Comparison of ENCODE assay signal across 8 cellular contexts in the genomic region with DNA sequence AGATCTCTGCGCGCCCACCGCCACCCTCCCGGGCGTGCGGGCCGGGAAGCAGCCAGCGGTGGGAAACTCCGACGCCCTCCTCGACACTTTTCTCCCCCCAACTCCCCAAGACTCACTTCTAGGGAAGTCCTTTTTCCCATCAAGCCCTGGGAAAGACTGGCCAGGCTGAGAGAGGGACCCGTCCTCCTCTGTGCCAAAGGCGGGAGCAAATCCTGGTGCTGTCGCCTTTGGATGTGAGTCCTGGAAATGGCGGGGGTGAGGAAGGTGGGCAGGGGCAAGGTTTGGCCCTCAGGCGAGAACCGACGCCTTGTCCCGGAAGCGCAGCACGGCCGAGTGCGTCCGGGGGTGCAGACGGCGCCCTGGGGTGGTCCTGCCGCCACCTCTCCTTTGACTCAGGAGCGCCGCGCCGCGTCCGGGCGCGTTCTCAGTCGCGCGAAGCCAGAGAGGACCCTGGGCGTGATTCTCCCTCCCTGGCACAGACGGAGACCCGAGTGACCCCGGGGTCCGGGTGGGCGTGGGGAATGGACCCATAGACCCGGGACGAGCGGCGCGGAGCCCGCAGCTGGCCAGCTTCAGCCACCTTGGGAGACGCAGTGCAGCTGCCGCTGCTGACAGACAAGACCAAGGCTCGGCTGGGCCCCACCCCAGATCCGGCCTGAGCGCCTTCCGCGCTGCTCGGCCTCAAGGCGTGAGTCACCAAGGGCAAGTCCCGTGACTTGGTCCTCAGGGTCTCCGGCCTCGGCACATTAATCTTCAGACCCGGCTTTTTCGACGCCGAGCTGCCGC. TPM values are rescaled to one million over a fixed set of nuclear protein-coding genes. Genes with fewer than 3 reads are reported as not detected.
A peak's percentile ranks its signal among the peaks of the same experiment; 100 is the strongest.
DNase-seq lines count a peak whose midpoint lies in the region; ATAC-seq and TF ChIP-seq lines count a peak whose summit lies in the region.

No MANE protein-coding gene starts in this region.

- peak; percentile 31 for ATAC-seq in GM19468 (IDR thresholded peaks at IDR 0.05; ENCODE audit: extremely low read depth, unreplicated experiment)
- peak; percentile 40 for ATAC-seq in activated CD8-positive, alpha-beta memory T cell treated with anti-CD3 and anti-CD28 coated beads, Interleukin-2, amount 10 ng/mL, durations not matched to agents 7 days and 5 days

- H3K4me3 ChIP-seq in neural cell (ENCODE audit: low read length): peak overlapping the region; percentile 30

- no peaks in the 10 kb centered on the region for H3K9me2 ChIP-seq in neural cell (ENCODE audit: insufficient read depth, low read length)

- peak; percentile 37; the same call in 1 of the 2 replicates for TF ChIP-seq EP300 in Ishikawa (IDR thresholded peaks at IDR 0.05; ENCODE audit: borderline replicate concordance)
- no peak for TF ChIP-seq EP300 in neural cell (conservative IDR thresholded peaks at IDR 0.05; ENCODE audit: poor library complexity, severe bottlenecking)

- H3K4me2 ChIP-seq in neural cell (ENCODE audit: low read length): no peak overlapping the region

- H3K4me3 Mint-ChIP-seq in activated CD8-positive, alpha-beta memory T cell treated with anti-CD3 and anti-CD28 coated beads, Interleukin-2, amount 10 ng/mL, durations not matched to agents 7 days and 5 days: peak overlapping the region; percentile 77

- DNase-seq in Daoy (ENCODE audit: low read depth) (peak; percentile 87), fibroblast of the conjunctiva (ENCODE audit: low read depth) (peak; percentile 70), DMS79 (lab: John Stamatoyannopoulos, UW) (no peak), NCI-H446 treated with DMSO at 0.1 percent for 48 hours (lab: John Stamatoyannopoulos, UW) (no peak)
- peak; percentile 78 for DNase-seq in activated CD8-positive, alpha-beta memory T cell treated with anti-CD3 and anti-CD28 coated beads, Interleukin-2, amount 10 ng/mL, durations not matched to agents 7 days and 5 days

- peaks cover 7% of the 10 kb centered on the region for H3K36me3 ChIP-seq in neural cell (ENCODE audit: insufficient read depth, low read length)

- no peaks in the 10 kb centered on the region for H3K9me3 Mint-ChIP-seq in activated CD8-positive, alpha-beta memory T cell treated with anti-CD3 and anti-CD28 coated beads, Interleukin-2, amount 10 ng/mL, durations not matched to agents 7 days and 5 days (ENCODE audit: low read depth)

- no peak overlapping the region for H3K27ac ChIP-seq in neural cell (ENCODE audit: low read length)

- peaks cover 6% of the 10 kb centered on the region for H3K79me2 ChIP-seq in neural cell (replicated peaks; ENCODE audit: insufficient read depth, low read length)

- TF ChIP-seq RAD21 in Ishikawa (IDR thresholded peaks at IDR 0.05; ENCODE audit: low read depth) (peak; percentile 31; the same call in 1 of the 2 replicates), neural cell (conservative IDR thresholded peaks at IDR 0.05) (no peak)

- H3K27me3 ChIP-seq in neural cell (ENCODE audit: insufficient read depth, low read depth, low read length): peaks cover 80% of the 10 kb centered on the region

- peaks cover 10% of the 10 kb centered on the region for H3K36me3 Mint-ChIP-seq in activated CD8-positive, alpha-beta memory T cell treated with anti-CD3 and anti-CD28 coated beads, Interleukin-2, amount 10 ng/mL, durations not matched to agents 7 days and 5 days

- peaks cover 56% of the 10 kb centered on the region for H3K4me1 Mint-ChIP-seq in activated CD8-positive, alpha-beta memory T cell treated with anti-CD3 and anti-CD28 coated beads, Interleukin-2, amount 10 ng/mL, durations not matched to agents 7 days and 5 days

- peak overlapping the region; percentile 63 for H3K27ac Mint-ChIP-seq in activated CD8-positive, alpha-beta memory T cell treated with anti-CD3 and anti-CD28 coated beads, Interleukin-2, amount 10 ng/mL, durations not matched to agents 7 days and 5 days

- H4K20me1 ChIP-seq in neural cell (ENCODE audit: insufficient read depth): no peaks in the 10 kb centered on the region

- no peaks in the 10 kb centered on the region for H3F3A ChIP-seq in neural cell (ENCODE audit: insufficient read depth, low read length, poor library complexity, severe bottlenecking)

- CTCF ChIA-PET in activated CD8-positive, alpha-beta memory T cell treated with anti-CD3 and anti-CD28 coated beads, Interleukin-2, amount 10 ng/mL, durations not matched to agents 7 days and 5 days (lab: Charles Lee): interaction anchor here (0.9 to 6.9 kb wide), 16 partner anchors 9 to 353 kb away, joined by 3 to 39 read pairs (median 4); partner anchors contain the start of genes AUP1, CCDC142, DQX1 and HTRA2

- peak; percentile 33 for TF ChIP-seq CTCF in neural cell (IDR thresholded peaks at IDR 0.05; ENCODE audit: poor library complexity, severe bottlenecking)

- H2AFZ ChIP-seq in neural cell (ENCODE audit: low read depth, low read length): no peak overlapping the region

- no peaks in the 10 kb centered on the region for H3K9me3 ChIP-seq in neural cell (ENCODE audit: low read length)

- no peak overlapping the region for H3K9ac ChIP-seq in neural cell (ENCODE audit: low read length)

- peaks cover 44% of the 10 kb centered on the region for H3K27me3 Mint-ChIP-seq in activated CD8-positive, alpha-beta memory T cell treated with anti-CD3 and anti-CD28 coated beads, Interleukin-2, amount 10 ng/mL, durations not matched to agents 7 days and 5 days

TF ChIP-seq in Ishikawa, 13 proteins besides CTCF, POLR2A, EP300 and RAD21 (continues in another document):
- peak; percentile 14; the same call in 1 of the 2 replicates for TF ChIP-seq EGR1 (IDR thresholded peaks at IDR 0.05)
- no peak for TF ChIP-seq YY1 (IDR thresholded peaks at IDR 0.05; ENCODE audit: low read depth)
- peak; percentile 15; the same call in 1 of the 2 replicates for TF ChIP-seq NFIC (IDR thresholded peaks at IDR 0.05)
- peak; percentile 39; the same call in 1 of the 2 replicates for TF ChIP-seq TCF12 (IDR thresholded peaks at IDR 0.05; ENCODE audit: low read depth)
- TF ChIP-seq CEBPB (IDR thresholded peaks at IDR 0.05): no peak
- TF ChIP-seq TEAD4 (IDR thresholded peaks at IDR 0.05): no peak
- TF ChIP-seq MAX (IDR thresholded peaks at IDR 0.05): peak; percentile 74
- no peak for TF ChIP-seq CREB1 (IDR thresholded peaks at IDR 0.05; ENCODE audit: low read depth)

TF ChIP-seq in neural cell, 6 proteins besides CTCF, POLR2A, EP300 and RAD21:
- TF ChIP-seq EZH2 (IDR thresholded peaks at IDR 0.05; ENCODE audit: borderline replicate concordance, insufficient read depth, low read length, poor library complexity, severe bottlenecking) (peak; percentile 46), SMC3 (conservative IDR thresholded peaks at IDR 0.05; ENCODE audit: poor library complexity) (no peak)

RNA-seq across cellular contexts. Expression of gene LBX2, which starts 3.5 kb away (rescaled TPM):
- total RNA-seq in Daoy (2014; rRNA removed; shearing (Covaris generic)): 0.97 and 1.7 TPM in 2 replicates
- 1 to 10 TPM; 1.3 to 2.4 TPM for total RNA-seq in activated CD8-positive, alpha-beta memory T cell treated with anti-CD3 and anti-CD28 coated beads, Interleukin-2, amount 10 ng/mL, durations not matched to agents 7 days and 5 days
- polyA plus RNA-seq in neural cell: not detected in 2 replicates
- not detected in 2 replicates for polyA minus RNA-seq in neural cell

RNA-seq across cellular contexts. Expression of gene PCGF1, which starts 4.6 kb away (rescaled TPM):
- 22.8 and 42.1 TPM in 2 replicates for total RNA-seq in Daoy (2014; rRNA removed; shearing (Covaris generic))
- total RNA-seq in activated CD8-positive, alpha-beta memory T cell treated with anti-CD3 and anti-CD28 coated beads, Interleukin-2, amount 10 ng/mL, durations not matched to agents 7 days and 5 days: 10 to 100 TPM; 15.5 to 34.0 TPM
- 30.2 and 38.9 TPM in 2 replicates for polyA plus RNA-seq in neural cell
- 22.9 and 27.9 TPM in 2 replicates for polyA minus RNA-seq in neural cell

RNA-seq across cellular contexts. Expression of gene TLX2, which starts 11.3 kb away (rescaled TPM):
- 0.77 TPM in 1 of 2 replicates, not detected in the other for total RNA-seq in Daoy (2014; rRNA removed; shearing (Covaris generic))
- 1 to 10 TPM in 1 of 2 experiments, under 1 TPM in 1; 0.82 to 1.3 TPM for total RNA-seq in activated CD8-positive, alpha-beta memory T cell treated with anti-CD3 and anti-CD28 coated beads, Interleukin-2, amount 10 ng/mL, durations not matched to agents 7 days and 5 days
- polyA plus RNA-seq in neural cell: not detected in 2 replicates
- not detected in 2 replicates for polyA minus RNA-seq in neural cell

RNA-seq across cellular contexts. Expression of gene TTC31, which starts 20.0 kb away (rescaled TPM):
- total RNA-seq in Daoy (2014; rRNA removed; shearing (Covaris generic)): 19.4 and 26.3 TPM in 2 replicates
- total RNA-seq in activated CD8-positive, alpha-beta memory T cell treated with anti-CD3 and anti-CD28 coated beads, Interleukin-2, amount 10 ng/mL, durations not matched to agents 7 days and 5 days: 10 to 100 TPM; 39.4 to 48.8 TPM
- 11.0 and 16.3 TPM in 2 replicates for polyA plus RNA-seq in neural cell
- 7.1 and 7.2 TPM in 2 replicates for polyA minus RNA-seq in neural cell

RNA-seq across cellular contexts. Expression of gene CCDC142, which starts 20.1 kb away (rescaled TPM):
- total RNA-seq in Daoy (2014; rRNA removed; shearing (Covaris generic)): 8.5 and 8.9 TPM in 2 replicates
- total RNA-seq in activated CD8-positive, alpha-beta memory T cell treated with anti-CD3 and anti-CD28 coated beads, Interleukin-2, amount 10 ng/mL, durations not matched to agents 7 days and 5 days: 10 to 100 TPM; 26.5 to 29.5 TPM
- polyA plus RNA-seq in neural cell: 21.6 and 48.0 TPM in 2 replicates
- polyA minus RNA-seq in neural cell: 35.5 and 53.1 TPM in 2 replicates

Comparison
In these comparisons a context has a peak if more than half of its experiments do, and no peak if none do; other contexts are left out.
1. DNase-seq: peak in Daoy (single experiment), activated CD8-positive, alpha-beta memory T cell treated with anti-CD3 and anti-CD28 coated beads, Interleukin-2, amount 10 ng/mL, durations not matched to agents 7 days and 5 days (single experiment) and fibroblast of the conjunctiva (single experiment); none in DMS79 (single experiment) and NCI-H446 treated with DMSO at 0.1 percent for 48 hours (single experiment).